ENCODE assay signal across 8 cellular contexts in genomic region chr2:88874063-88874657, GRCh38.
DNase-seq lines count a peak whose midpoint lies in the region; ATAC-seq and TF ChIP-seq lines count a peak whose summit lies in the region.

No MANE protein-coding gene starts in this region.

- POLR2A ChIA-PET in activated CD4-positive, alpha-beta T cell treated with anti-CD3 and anti-CD28 coated beads, Interleukin-2, amount 10 ng/mL, durations not matched to agents 7 days and 5 days (lab: Charles Lee), result no interaction called here

- H3K4me1 ChIP-seq in vagina, result no peaks in the 10 kb centered on the region

- no peak for TF ChIP-seq POLR2A in vagina (IDR thresholded peaks at IDR 0.05)

- DNase-seq in A172 (ENCODE audit: low spot score), result peak; percentile 59
- no peak for DNase-seq in GM10266 (ENCODE audit: extremely low spot score)
- peak; percentile 12 for DNase-seq in NCI-H2107 treated with DMSO at 0.1 percent for 48 hours (lab: John Stamatoyannopoulos, UW; ENCODE audit: unreplicated experiment)
- DNase-seq in activated CD4-positive, alpha-beta T cell treated with anti-CD3 and anti-CD28 coated beads, Interleukin-2, amount 10 ng/mL, durations not matched to agents 7 days and 5 days, result peak; percentile 69
- peak; percentile 68 for DNase-seq in epithelial cell of esophagus (ENCODE audit: low read depth)
- DNase-seq in vagina (ENCODE audit: extremely low spot score in 2 of 2), result no peak

- no peaks in the 10 kb centered on the region for H3K9me3 Mint-ChIP-seq in activated CD4-positive, alpha-beta T cell treated with anti-CD3 and anti-CD28 coated beads, Interleukin-2, amount 10 ng/mL, durations not matched to agents 7 days and 5 days
- H3K9me3 Mint-ChIP-seq in nephron, result peaks cover 8% of the 10 kb centered on the region

- no peak overlapping the region for H3K27ac Mint-ChIP-seq in activated CD4-positive, alpha-beta T cell treated with anti-CD3 and anti-CD28 coated beads, Interleukin-2, amount 10 ng/mL, durations not matched to agents 7 days and 5 days
- H3K27ac Mint-ChIP-seq in nephron, result no peak overlapping the region

- H3K9me3 ChIP-seq in vagina, result no peaks in the 10 kb centered on the region

- H3K27me3 Mint-ChIP-seq in activated CD4-positive, alpha-beta T cell treated with anti-CD3 and anti-CD28 coated beads, Interleukin-2, amount 10 ng/mL, durations not matched to agents 7 days and 5 days, result peaks cover 9% of the 10 kb centered on the region
- peaks cover 6% of the 10 kb centered on the region for H3K27me3 Mint-ChIP-seq in nephron (ENCODE audit: low read depth)

- no peaks in the 10 kb centered on the region for H3K36me3 ChIP-seq in vagina

- TF ChIP-seq CTCF in GM10266 (IDR thresholded peaks at IDR 0.05; ENCODE audit: control insufficient read depth, insufficient read depth, low read depth, missing control alignments) (peak; percentile 39), epithelial cell of esophagus (IDR thresholded peaks at IDR 0.05; ENCODE audit: insufficient read depth, low read depth, low read length, missing control alignments) (peak; percentile 80), nephron (IDR thresholded peaks at IDR 0.05; ENCODE audit: unreplicated experiment in 3 of 3) (peak; percentile 43 to 58 (median 57)), vagina (IDR thresholded peaks at IDR 0.05) (peak; percentile 35 to 53 (median 53))

- no peak overlapping the region for H3K4me3 ChIP-seq in epithelial cell of esophagus (ENCODE audit: low read length)
- no peak overlapping the region for H3K4me3 ChIP-seq in vagina

- H3K36me3 Mint-ChIP-seq in activated CD4-positive, alpha-beta T cell treated with anti-CD3 and anti-CD28 coated beads, Interleukin-2, amount 10 ng/mL, durations not matched to agents 7 days and 5 days (ENCODE audit: low read depth), result no peaks in the 10 kb centered on the region
- H3K36me3 Mint-ChIP-seq in nephron (ENCODE audit: low read depth), result no peaks in the 10 kb centered on the region

- no peak overlapping the region for H3K4me3 Mint-ChIP-seq in activated CD4-positive, alpha-beta T cell treated with anti-CD3 and anti-CD28 coated beads, Interleukin-2, amount 10 ng/mL, durations not matched to agents 7 days and 5 days
- H3K4me3 Mint-ChIP-seq in nephron, result no peak overlapping the region

- intact Hi-C loops in vagina (cut with DNase I), result no loop called here

- CTCF ChIA-PET in activated CD4-positive, alpha-beta T cell treated with anti-CD3 and anti-CD28 coated beads, Interleukin-2, amount 10 ng/mL, durations not matched to agents 7 days and 5 days (lab: Charles Lee), result interaction anchor here (0.8 kb wide), 1 partner anchor 13 kb away, joined by 3 read pairs; no protein-coding TSS in a partner anchor

- H3K4me1 Mint-ChIP-seq in activated CD4-positive, alpha-beta T cell treated with anti-CD3 and anti-CD28 coated beads, Interleukin-2, amount 10 ng/mL, durations not matched to agents 7 days and 5 days, result no peaks in the 10 kb centered on the region
- H3K4me1 Mint-ChIP-seq in nephron, result no peaks in the 10 kb centered on the region

- no peak for ATAC-seq in HG02610 (IDR thresholded peaks at IDR 0.05; ENCODE audit: unreplicated experiment)

- no peaks in the 10 kb centered on the region for H3K27me3 ChIP-seq in vagina

- no peak overlapping the region for H3K27ac ChIP-seq in vagina

Comparison
In these comparisons a context has a peak if more than half of its experiments do, and no peak if none do; other contexts are left out.
1. DNase-seq: peak in A172 (single experiment), NCI-H2107 treated with DMSO at 0.1 percent for 48 hours (single experiment), activated CD4-positive, alpha-beta T cell treated with anti-CD3 and anti-CD28 coated beads, Interleukin-2, amount 10 ng/mL, durations not matched to agents 7 days and 5 days (single experiment) and epithelial cell of esophagus (single experiment); none in GM10266 (single experiment) and vagina (0 of 2).
2. Peak in every context shown above with its lines, with median percentiles within 50 percentile points of each other: CTCF ChIP-seq.